ENCODE assay signal across 1 cellular context in genomic region chr6:111972714-111973678, GRCh38.
TF ChIP-seq lines count a peak whose summit lies in the region.

No MANE protein-coding gene starts in this region.

TF ChIP-seq in GM23338, 12 proteins besides CTCF, POLR2A, EP300 and RAD21 (continued from another document):
- TF ChIP-seq NANOG (IDR thresholded peaks at IDR 0.05; ENCODE audit: borderline replicate concordance) (no peak), POLR2AphosphoS5 (IDR thresholded peaks at IDR 0.05; ENCODE audit: low read depth) (no peak), EZH2phosphoT487 (IDR thresholded peaks at IDR 0.05; ENCODE audit: unreplicated experiment) (no peak), CREB1 (CRISPR knock-in tag; IDR thresholded peaks at IDR 0.05; ENCODE audit: low read depth) (no peak), STAT1 (IDR thresholded peaks at IDR 0.05; ENCODE audit: unreplicated experiment) (no peak), EZH2 (IDR thresholded peaks at IDR 0.05; ENCODE audit: low read depth, unreplicated experiment) (no peak), ZNF331 (CRISPR knock-in tag; IDR thresholded peaks at IDR 0.05; ENCODE audit: low read depth) (no peak)
